8 cellular contexts compared by ENCODE assay signal in the genomic region with DNA sequence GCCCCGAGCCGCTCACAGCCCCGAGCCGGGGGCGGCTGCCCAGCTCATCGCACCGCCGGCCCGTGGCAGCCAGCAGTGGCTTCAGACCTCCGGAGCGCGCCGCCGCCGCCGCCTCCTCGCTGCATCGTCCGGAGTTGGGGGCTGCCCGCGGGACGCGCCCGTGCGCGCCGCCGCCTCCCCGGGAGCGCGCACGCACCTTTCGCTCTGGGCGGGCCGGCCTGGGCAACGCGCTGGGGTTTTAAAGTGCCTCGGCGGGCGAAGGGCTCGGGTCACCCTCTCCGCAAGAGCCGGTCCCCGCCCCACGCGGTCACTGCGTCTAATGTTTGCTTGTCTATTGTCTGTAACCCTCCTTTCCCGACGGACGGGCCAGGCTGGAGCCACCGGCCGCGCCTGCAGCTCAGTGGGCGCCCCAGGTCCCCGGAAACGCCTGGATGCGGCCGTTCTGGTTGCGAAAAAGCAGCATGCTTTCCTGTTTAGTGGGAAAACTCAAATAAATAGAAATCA. TPM values are rescaled to one million over a fixed set of nuclear protein-coding genes. Genes with fewer than 3 reads are reported as not detected.
DNase-seq lines count a peak whose midpoint lies in the region; ATAC-seq and TF ChIP-seq lines count a peak whose summit lies in the region.

A gene (minus strand): TSS at position 143 of the 504 bp plus-strand sequence. CDS start 205 bp downstream, outside the sequence.

- H3K27me3 ChIP-seq in layer of hippocampus (ENCODE audit: control insufficient read depth, insufficient read depth, low read length) = no peaks in the 10 kb centered on the region

- CTCF ChIA-PET in activated CD4-positive, alpha-beta T cell treated with anti-CD3 and anti-CD28 coated beads for 36 hours (lab: Charles Lee) = interaction anchor here (0.6 to 3.0 kb wide), 7 partner anchors 12 to 1837 kb away, joined by 3 to 14 read pairs (median 4); no protein-coding TSS in a partner anchor

- peak within 1 kb of the TSS; percentile 98 for H3K27ac Mint-ChIP-seq in activated CD4-positive, alpha-beta T cell treated with anti-CD3 and anti-CD28 coated beads for 36 hours

- intact Hi-C loops in activated CD4-positive, alpha-beta T cell treated with anti-CD3 and anti-CD28 coated beads for 36 hours (cut with DNase I, micrococcal nuclease) = loop anchor here (1.0 to 5.0 kb wide), 7 partner anchors 11 to 678 kb away; a partner anchor contains a TSS

- DNase-seq in AG10803 (ENCODE audit: low read depth) = peak; percentile 66
- DNase-seq in NCI-H345 treated with DMSO at 0.1 percent for 48 hours (lab: John Stamatoyannopoulos, UW; ENCODE audit: unreplicated experiment) = peak; percentile 29
- peak; percentile 84 for DNase-seq in activated CD4-positive, alpha-beta T cell treated with anti-CD3 and anti-CD28 coated beads for 36 hours
- peak; percentile 31 to 68 (median 50) for DNase-seq in stimulated activated CD4-positive, alpha-beta T cell treated with anti-CD3 and anti-CD28 coated beads, Interleukin-1b, Interleukin-23, amount 100 ng/mL, for 24 hours (ENCODE audit: low read depth in 4 of 4, low spot score in 1 of 4)

- peak within 1 kb of the TSS; percentile 98 for H3K4me3 Mint-ChIP-seq in activated CD4-positive, alpha-beta T cell treated with anti-CD3 and anti-CD28 coated beads for 36 hours

- H3K9me3 Mint-ChIP-seq in activated CD4-positive, alpha-beta T cell treated with anti-CD3 and anti-CD28 coated beads for 36 hours (ENCODE audit: low read depth) = peaks cover 2% of the 10 kb centered on the region

- peaks cover 68% of the 10 kb centered on the region for H3K4me1 Mint-ChIP-seq in activated CD4-positive, alpha-beta T cell treated with anti-CD3 and anti-CD28 coated beads for 36 hours

- POLR2A ChIA-PET in activated CD4-positive, alpha-beta T cell treated with anti-CD3 and anti-CD28 coated beads for 36 hours (lab: Charles Lee) = no interaction called here

- peaks cover 22% of the 10 kb centered on the region for H3K36me3 Mint-ChIP-seq in activated CD4-positive, alpha-beta T cell treated with anti-CD3 and anti-CD28 coated beads for 36 hours (ENCODE audit: low read depth)

- peaks cover 3% of the 10 kb centered on the region for H3K27me3 Mint-ChIP-seq in activated CD4-positive, alpha-beta T cell treated with anti-CD3 and anti-CD28 coated beads for 36 hours

- peak; percentile 89 for ATAC-seq in GM19035 (IDR thresholded peaks at IDR 0.05; ENCODE audit: unreplicated experiment)
- peak; percentile 87 for ATAC-seq in HG03280 (IDR thresholded peaks at IDR 0.05; ENCODE audit: unreplicated experiment)
- peak; percentile 78 for ATAC-seq in activated CD4-positive, alpha-beta T cell treated with anti-CD3 and anti-CD28 coated beads for 36 hours

- no peak for TF ChIP-seq CTCF in AG10803 (conservative IDR thresholded peaks at IDR 0.05; ENCODE audit: low read length)

- H3K27ac ChIP-seq in cingulate gyrus (ENCODE audit: low read depth, low read length) (peak within 1 kb of the TSS; percentile 84), layer of hippocampus (ENCODE audit: low read depth, low read length) (peak within 1 kb of the TSS; percentile 81)

- H3K4me3 ChIP-seq in AG10803 (ENCODE audit: low read length) = peak within 1 kb of the TSS; percentile 74

RNA-seq across cellular contexts. Expression of the gene that starts here (rescaled TPM):
- total RNA-seq in activated CD4-positive, alpha-beta T cell treated with anti-CD3 and anti-CD28 coated beads for 36 hours = 10 to 100 TPM; 23.5 to 24.0 TPM

Comparison
In these comparisons a context has a peak if more than half of its experiments do, and no peak if none do; other contexts are left out.
1. Peak in every context shown above with its lines: DNase-seq, ATAC-seq, H3K4me3 ChIP-seq and H3K27ac ChIP-seq.
2. DNase-seq: peak in every context shown above with its lines; median percentile 84 in activated CD4-positive, alpha-beta T cell treated with anti-CD3 and anti-CD28 coated beads for 36 hours; 66 in AG10803; 50 in stimulated activated CD4-positive, alpha-beta T cell treated with anti-CD3 and anti-CD28 coated beads, Interleukin-1b, Interleukin-23, amount 100 ng/mL, for 24 hours; 29 in NCI-H345 treated with DMSO at 0.1 percent for 48 hours.